Comparison of ENCODE assay signal across 1 cellular context in the genomic region with DNA sequence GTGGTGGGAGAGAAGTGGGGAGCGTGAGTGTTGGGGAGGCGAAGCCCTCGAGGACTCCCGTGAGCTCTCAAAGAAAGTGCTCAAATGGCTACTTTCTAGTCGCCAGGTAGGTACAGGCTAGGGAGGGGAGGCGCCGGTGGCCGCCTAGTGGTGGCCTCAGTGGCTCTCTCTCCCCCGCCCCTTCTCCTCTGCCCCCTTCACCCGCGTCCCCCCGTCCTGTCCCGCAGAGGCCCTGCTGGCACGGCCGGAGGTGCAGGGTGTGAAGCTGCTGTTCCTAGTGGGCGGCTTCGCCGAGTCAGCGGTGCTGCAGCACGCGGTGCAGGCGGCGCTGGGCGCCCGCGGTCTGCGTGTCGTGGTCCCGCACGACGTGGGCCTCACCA.
TF ChIP-seq lines count a peak whose summit lies in the region.

No MANE protein-coding gene starts in this region.

TF ChIP-seq in HepG2, 621 proteins besides CTCF, POLR2A, EP300 and RAD21:
- TF ChIP-seq, protein P1, sequence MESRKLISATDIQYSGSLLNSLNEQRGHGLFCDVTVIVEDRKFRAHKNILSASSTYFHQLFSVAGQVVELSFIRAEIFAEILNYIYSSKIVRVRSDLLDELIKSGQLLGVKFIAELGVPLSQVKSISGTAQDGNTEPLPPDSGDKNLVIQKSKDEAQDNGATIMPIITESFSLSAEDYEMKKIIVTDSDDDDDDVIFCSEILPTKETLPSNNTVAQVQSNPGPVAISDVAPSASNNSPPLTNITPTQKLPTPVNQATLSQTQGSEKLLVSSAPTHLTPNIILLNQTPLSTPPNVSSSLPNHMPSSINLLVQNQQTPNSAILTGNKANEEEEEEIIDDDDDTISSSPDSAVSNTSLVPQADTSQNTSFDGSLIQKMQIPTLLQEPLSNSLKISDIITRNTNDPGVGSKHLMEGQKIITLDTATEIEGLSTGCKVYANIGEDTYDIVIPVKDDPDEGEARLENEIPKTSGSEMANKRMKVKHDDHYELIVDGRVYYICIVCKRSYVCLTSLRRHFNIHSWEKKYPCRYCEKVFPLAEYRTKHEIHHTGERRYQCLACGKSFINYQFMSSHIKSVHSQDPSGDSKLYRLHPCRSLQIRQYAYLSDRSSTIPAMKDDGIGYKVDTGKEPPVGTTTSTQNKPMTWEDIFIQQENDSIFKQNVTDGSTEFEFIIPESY (CRISPR knock-in tag; IDR thresholded peaks at IDR 0.05), result peak; percentile 46; the same call in 1 of the 2 replicates
- no peak for TF ChIP-seq ZC3H13 (CRISPR knock-in tag; IDR thresholded peaks at IDR 0.05)
- TF ChIP-seq FOXK2 (IDR thresholded peaks at IDR 0.05), result no peak
- no peak for TF ChIP-seq NFIB (CRISPR knock-in tag; IDR thresholded peaks at IDR 0.05; ENCODE audit: borderline replicate concordance)
- 0 out of 4 replicates have a peak, but pooled peaks of 1 of the 2 experiments have one; percentile 6 for TF ChIP-seq MAFK (conservative IDR thresholded peaks at IDR 0.05 in 1 of 2, IDR thresholded peaks at IDR 0.05 in 1 of 2; ENCODE audit: low read length in 2 of 2)
